Comparison of ENCODE assay signal across 8 cellular contexts in genomic region chr6:33700391-33701050, GRCh38.
DNase-seq lines count a peak whose midpoint lies in the region; ATAC-seq and TF ChIP-seq lines count a peak whose summit lies in the region.

No MANE protein-coding gene starts in this region.

- H3K27ac Mint-ChIP-seq in T-helper 2 cell treated with Interferon-gamma antibody and Interleukin-4, amounts not matched to agents 5 μg/mL and 100 μg/mL, for 36 hours, result peak overlapping the region; percentile 60

- H3K9me3 Mint-ChIP-seq in T-helper 2 cell treated with Interferon-gamma antibody and Interleukin-4, amounts not matched to agents 5 μg/mL and 100 μg/mL, for 36 hours, result no peaks in the 10 kb centered on the region

- H3K4me1 Mint-ChIP-seq in T-helper 2 cell treated with Interferon-gamma antibody and Interleukin-4, amounts not matched to agents 5 μg/mL and 100 μg/mL, for 36 hours (ENCODE audit: low read depth), result peaks cover 37% of the 10 kb centered on the region

- ATAC-seq in GM18861 (IDR thresholded peaks at IDR 0.05; ENCODE audit: unreplicated experiment) (peak; percentile 57), GM18870 (IDR thresholded peaks at IDR 0.05; ENCODE audit: unreplicated experiment) (no peak)

- H3K4me3 Mint-ChIP-seq in T-helper 2 cell treated with Interferon-gamma antibody and Interleukin-4, amounts not matched to agents 5 μg/mL and 100 μg/mL, for 36 hours, result peak overlapping the region; percentile 10

- peak; percentile 69 for TF ChIP-seq CTCF in LNCaP clone FGC (IDR thresholded peaks at IDR 0.05; ENCODE audit: control insufficient read depth, extremely low read depth, insufficient read depth)
- peak; percentile 89 for TF ChIP-seq CTCF in astrocyte of the spinal cord (IDR thresholded peaks at IDR 0.05; ENCODE audit: low read depth, low read length)

- in situ Hi-C loops in astrocyte of the spinal cord (cut with HindIII; ENCODE audit: low sequenced_read_pairs), result no loop called here

- DNase-seq in AG08395 (ENCODE audit: low spot score) (peak; percentile 68), LNCaP clone FGC (ENCODE audit: low read depth) (no peak), astrocyte of the spinal cord (ENCODE audit: low read depth, low spot score) (peak; percentile 69), islet precursor cell (peak; percentile 93)
- peak; percentile 65 for DNase-seq in T-helper 2 cell treated with Interferon-gamma antibody and Interleukin-4, amounts not matched to agents 5 μg/mL and 100 μg/mL, for 36 hours (ENCODE audit: low spot score)
- DNase-seq in stimulated activated CD4-positive, alpha-beta T cell treated with anti-CD3 and anti-CD28 coated beads, Interleukin-4, amount 100 ng/mL, for 1 hour, result peak; percentile 76

- peaks cover 38% of the 10 kb centered on the region for H3K36me3 Mint-ChIP-seq in T-helper 2 cell treated with Interferon-gamma antibody and Interleukin-4, amounts not matched to agents 5 μg/mL and 100 μg/mL, for 36 hours (ENCODE audit: low read depth)

- H3K4me3 ChIP-seq in LNCaP clone FGC (ENCODE audit: low read depth, low read length) (no peak overlapping the region), astrocyte of the spinal cord (ENCODE audit: low read depth, low read length) (no peak overlapping the region)

- H3K27me3 Mint-ChIP-seq in T-helper 2 cell treated with Interferon-gamma antibody and Interleukin-4, amounts not matched to agents 5 μg/mL and 100 μg/mL, for 36 hours (ENCODE audit: low read depth), result no peaks in the 10 kb centered on the region
